In the genomic region with DNA sequence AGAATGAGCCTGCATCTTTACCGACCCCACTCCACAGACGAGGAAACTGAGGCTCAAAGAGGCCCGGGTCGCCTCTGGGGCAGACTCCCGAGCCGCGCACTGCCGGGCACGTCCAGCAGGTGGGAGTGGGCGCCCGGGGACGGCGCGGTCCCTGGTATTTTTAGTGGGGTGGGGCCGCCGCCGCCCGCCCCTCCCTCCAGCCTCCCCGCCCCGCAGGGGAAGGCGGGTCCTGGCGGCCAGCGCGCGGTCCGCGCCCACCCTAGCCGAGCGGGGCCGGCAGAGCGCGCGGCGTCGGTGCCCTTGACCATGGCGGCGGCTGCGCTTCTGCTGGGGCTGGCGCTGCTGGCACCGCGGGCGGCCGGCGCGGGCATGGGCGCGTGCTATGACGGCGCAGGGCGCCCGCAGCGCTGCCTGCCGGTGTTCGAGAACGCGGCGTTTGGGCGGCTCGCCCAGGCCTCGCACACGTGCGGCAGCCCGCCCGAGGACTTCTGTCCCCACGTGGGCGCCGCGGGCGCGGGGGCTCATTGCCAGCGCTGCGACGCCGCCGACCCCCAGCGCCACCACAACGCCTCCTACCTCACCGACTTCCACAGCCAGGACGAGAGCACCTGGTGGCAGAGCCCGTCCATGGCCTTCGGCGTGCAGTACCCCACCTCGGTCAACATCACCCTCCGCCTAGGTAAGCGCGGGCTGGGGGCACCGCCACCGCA, we compare ENCODE assay signal across 1 cellular context.
A peak's percentile ranks its signal among the peaks of the same experiment; 100 is the strongest.
TF ChIP-seq lines count a peak whose summit lies in the region.

Gene LAMC3 (plus strand): TSS at position 266 of the 710 bp plus-strand sequence. CDS start 41 bp downstream, at position 307.

TF ChIP-seq in HEK293, 187 proteins besides CTCF, POLR2A, EP300 and RAD21 (continued from another document and continues in another):
- no peak for TF ChIP-seq ZBTB11 (tag by site-specific recombination; conservative IDR thresholded peaks at IDR 0.05; ENCODE audit: low read depth)
- no peak for TF ChIP-seq ZNF362 (tag by site-specific recombination; IDR thresholded peaks at IDR 0.05)
- TF ChIP-seq ZNF645 (tag by site-specific recombination; IDR thresholded peaks at IDR 0.05): no peak
- TF ChIP-seq ZBTB17 (tag by site-specific recombination; IDR thresholded peaks at IDR 0.05): no peak
- TF ChIP-seq ZNF830 (tag by site-specific recombination; IDR thresholded peaks at IDR 0.05; ENCODE audit: low read depth): no peak
- TF ChIP-seq YY1 (tag by site-specific recombination; IDR thresholded peaks at IDR 0.05): 0 out of 2 replicates have a peak, but pooled peaks have one; percentile 2
- TF ChIP-seq GLIS2 (tag by site-specific recombination; IDR thresholded peaks at IDR 0.05): no peak
- peak; percentile 34; the same call in 1 of the 2 replicates for TF ChIP-seq KLF8 (tag by site-specific recombination; IDR thresholded peaks at IDR 0.05)
- TF ChIP-seq, protein P1, sequence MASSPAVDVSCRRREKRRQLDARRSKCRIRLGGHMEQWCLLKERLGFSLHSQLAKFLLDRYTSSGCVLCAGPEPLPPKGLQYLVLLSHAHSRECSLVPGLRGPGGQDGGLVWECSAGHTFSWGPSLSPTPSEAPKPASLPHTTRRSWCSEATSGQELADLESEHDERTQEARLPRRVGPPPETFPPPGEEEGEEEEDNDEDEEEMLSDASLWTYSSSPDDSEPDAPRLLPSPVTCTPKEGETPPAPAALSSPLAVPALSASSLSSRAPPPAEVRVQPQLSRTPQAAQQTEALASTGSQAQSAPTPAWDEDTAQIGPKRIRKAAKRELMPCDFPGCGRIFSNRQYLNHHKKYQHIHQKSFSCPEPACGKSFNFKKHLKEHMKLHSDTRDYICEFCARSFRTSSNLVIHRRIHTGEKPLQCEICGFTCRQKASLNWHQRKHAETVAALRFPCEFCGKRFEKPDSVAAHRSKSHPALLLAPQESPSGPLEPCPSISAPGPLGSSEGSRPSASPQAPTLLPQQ (tag by site-specific recombination; IDR thresholded peaks at IDR 0.05): no peak
- TF ChIP-seq ZNF548 (tag by site-specific recombination; IDR thresholded peaks at IDR 0.05): no peak
- no peak for TF ChIP-seq ZNF629 (tag by site-specific recombination; IDR thresholded peaks at IDR 0.05)
- no peak for TF ChIP-seq ZNF223 (tag by site-specific recombination; IDR thresholded peaks at IDR 0.05)
- TF ChIP-seq ZSCAN4 (tag by site-specific recombination; IDR thresholded peaks at IDR 0.05): no peak
- TF ChIP-seq, protein P2, sequence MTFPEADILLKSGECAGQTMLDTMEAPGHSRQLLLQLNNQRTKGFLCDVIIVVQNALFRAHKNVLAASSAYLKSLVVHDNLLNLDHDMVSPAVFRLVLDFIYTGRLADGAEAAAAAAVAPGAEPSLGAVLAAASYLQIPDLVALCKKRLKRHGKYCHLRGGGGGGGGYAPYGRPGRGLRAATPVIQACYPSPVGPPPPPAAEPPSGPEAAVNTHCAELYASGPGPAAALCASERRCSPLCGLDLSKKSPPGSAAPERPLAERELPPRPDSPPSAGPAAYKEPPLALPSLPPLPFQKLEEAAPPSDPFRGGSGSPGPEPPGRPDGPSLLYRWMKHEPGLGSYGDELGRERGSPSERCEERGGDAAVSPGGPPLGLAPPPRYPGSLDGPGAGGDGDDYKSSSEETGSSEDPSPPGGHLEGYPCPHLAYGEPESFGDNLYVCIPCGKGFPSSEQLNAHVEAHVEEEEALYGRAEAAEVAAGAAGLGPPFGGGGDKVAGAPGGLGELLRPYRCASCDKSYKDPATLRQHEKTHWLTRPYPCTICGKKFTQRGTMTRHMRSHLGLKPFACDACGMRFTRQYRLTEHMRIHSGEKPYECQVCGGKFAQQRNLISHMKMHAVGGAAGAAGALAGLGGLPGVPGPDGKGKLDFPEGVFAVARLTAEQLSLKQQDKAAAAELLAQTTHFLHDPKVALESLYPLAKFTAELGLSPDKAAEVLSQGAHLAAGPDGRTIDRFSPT (tag by site-specific recombination; IDR thresholded peaks at IDR 0.05): no peak
- no peak for TF ChIP-seq ZNF791 (tag by site-specific recombination; IDR thresholded peaks at IDR 0.05)
- no peak for TF ChIP-seq FEZF1 (tag by site-specific recombination; IDR thresholded peaks at IDR 0.05)
- no peak for TF ChIP-seq PRDM10 (tag by site-specific recombination; IDR thresholded peaks at IDR 0.05)
- no peak; the same call in 1 of the 2 replicates for TF ChIP-seq ZNF561 (tag by site-specific recombination; IDR thresholded peaks at IDR 0.05; ENCODE audit: borderline replicate concordance)
- no peak for TF ChIP-seq ZNF280C (tag by site-specific recombination; IDR thresholded peaks at IDR 0.05)
- TF ChIP-seq YY2 (tag by site-specific recombination; IDR thresholded peaks at IDR 0.05): no peak
- TF ChIP-seq SP3 (tag by site-specific recombination; IDR thresholded peaks at IDR 0.05): peak; percentile 44; the same call in 1 of the 2 replicates
- TF ChIP-seq ZNF302 (tag by site-specific recombination; IDR thresholded peaks at IDR 0.05; ENCODE audit: low read depth): no peak
- TF ChIP-seq ZNF837 (tag by site-specific recombination; IDR thresholded peaks at IDR 0.05): no peak
- no peak for TF ChIP-seq ZNF596 (tag by site-specific recombination; IDR thresholded peaks at IDR 0.05)
- TF ChIP-seq ZNF621 (tag by site-specific recombination; IDR thresholded peaks at IDR 0.05): no peak
- 0 out of 2 replicates have a peak, but pooled peaks have one; percentile 10 for TF ChIP-seq SCRT2 (tag by site-specific recombination; IDR thresholded peaks at IDR 0.05)
- TF ChIP-seq ZNF785 (tag by site-specific recombination; IDR thresholded peaks at IDR 0.05): no peak
- no peak for TF ChIP-seq ZBTB20 (tag by site-specific recombination; IDR thresholded peaks at IDR 0.05)
- TF ChIP-seq ZBTB8A (tag by site-specific recombination; IDR thresholded peaks at IDR 0.05): 0 out of 2 replicates have a peak, but pooled peaks have one; percentile 8
- no peak for TF ChIP-seq ZNF704 (tag by site-specific recombination; IDR thresholded peaks at IDR 0.05)
- TF ChIP-seq ZNF792 (tag by site-specific recombination; IDR thresholded peaks at IDR 0.05): no peak
- TF ChIP-seq SP7 (tag by site-specific recombination; IDR thresholded peaks at IDR 0.05): no peak
- TF ChIP-seq ZNF394 (tag by site-specific recombination; IDR thresholded peaks at IDR 0.05; ENCODE audit: borderline replicate concordance): no peak
- TF ChIP-seq ZNF155 (tag by site-specific recombination; IDR thresholded peaks at IDR 0.05): no peak
- no peak for TF ChIP-seq ZNF76 (tag by site-specific recombination; IDR thresholded peaks at IDR 0.05; ENCODE audit: borderline replicate concordance, low read depth)
- TF ChIP-seq ZNF626 (tag by site-specific recombination; IDR thresholded peaks at IDR 0.05): no peak
- no peak for TF ChIP-seq OSR2 (tag by site-specific recombination; IDR thresholded peaks at IDR 0.05)
- no peak for TF ChIP-seq SETDB1 (IDR thresholded peaks at IDR 0.05; ENCODE audit: insufficient read length, low read length)
- TF ChIP-seq KLF1 (tag by site-specific recombination; IDR thresholded peaks at IDR 0.05): peak; percentile 34; the same call in 1 of the 2 replicates
- TF ChIP-seq HOXA7 (CRISPR knock-in tag; IDR thresholded peaks at IDR 0.05; ENCODE audit: borderline replicate concordance): no peak
